Comparison of ENCODE assay signal across 10 cellular contexts in genomic region chr4:21888195-21888976, GRCh38.
DNase-seq lines count a peak whose midpoint lies in the region; ATAC-seq and TF ChIP-seq lines count a peak whose summit lies in the region.
"Had no signal": no experiment of that assay in that cellular context is flagged by ENCODE, and none has a peak within 500 bp of the region (broad histone marks: within the 10 kb centered on the region; RNA-seq: fewer than 3 reads in every experiment).

No MANE protein-coding gene starts in this region.

- H3K27me3 ChIP-seq in heart right ventricle = no peaks in the 10 kb centered on the region

- H3K27ac ChIP-seq in heart right ventricle = no peak overlapping the region
- H3K27ac ChIP-seq: 22Rv1 had no signal

- H3K4me3 ChIP-seq in retinal pigment epithelial cell (ENCODE audit: low read length) = no peak overlapping the region
- H3K4me3 ChIP-seq in heart right ventricle = no peak overlapping the region

- no peaks in the 10 kb centered on the region for H3K4me1 ChIP-seq in heart right ventricle

- ATAC-seq in HG03066 (IDR thresholded peaks at IDR 0.05; ENCODE audit: low read depth, unreplicated experiment) = peak; percentile 75
- ATAC-seq in heart right ventricle = no peak
- ATAC-seq: natural killer cell treated with Interleukin-12 subunit alpha and Interleukin-12 subunit beta and Interleukin-15 and Interleukin-18, amount 100 ng/mL, for 72 hours had no signal

- H3K9me3 ChIP-seq in heart right ventricle = no peaks in the 10 kb centered on the region

- DNase-seq in DMS53 (lab: John Stamatoyannopoulos, UW) = peak; percentile 15
- no peak for DNase-seq in DMS53 treated with DMSO at 0.1 percent for 48 hours (lab: John Stamatoyannopoulos, UW; ENCODE audit: unreplicated experiment)
- peak; percentile 94 for DNase-seq in amniotic epithelial cell (ENCODE audit: low read depth)
- peak; percentile 35 for DNase-seq in retinal pigment epithelial cell (ENCODE audit: low read depth)
- no peak for DNase-seq in NCI-H345 treated with DMSO at 0.1 percent for 48 hours (lab: John Stamatoyannopoulos, UW; ENCODE audit: unreplicated experiment)
- DNase-seq in DMS79 treated with DMSO at 0.1 percent for 48 hours (lab: John Stamatoyannopoulos, UW) = no peak
- DNase-seq in heart right ventricle = no peak

- intact Hi-C loops in heart right ventricle (cut with DNase I) = no loop called here

- no peaks in the 10 kb centered on the region for H3K36me3 ChIP-seq in heart right ventricle

- WGBS in heart right ventricle, 2 donors = 54 to 63% methylated on average over 3 of the region's 3 CpGs

- TF ChIP-seq CTCF in retinal pigment epithelial cell (conservative IDR thresholded peaks at IDR 0.05; ENCODE audit: low read depth, low read length) (no peak), heart right ventricle (IDR thresholded peaks at IDR 0.05) (no peak)

Comparison
In these comparisons a context has a peak if more than half of its experiments do, and no peak if none do; other contexts are left out.
1. DNase-seq: peak in DMS53 (single experiment), amniotic epithelial cell (single experiment) and retinal pigment epithelial cell (single experiment); none in DMS53 treated with DMSO at 0.1 percent for 48 hours (single experiment), NCI-H345 treated with DMSO at 0.1 percent for 48 hours (single experiment), DMS79 treated with DMSO at 0.1 percent for 48 hours (single experiment) and heart right ventricle (0 of 2).